ENCODE assay signal across 11 cellular contexts in the genomic region with DNA sequence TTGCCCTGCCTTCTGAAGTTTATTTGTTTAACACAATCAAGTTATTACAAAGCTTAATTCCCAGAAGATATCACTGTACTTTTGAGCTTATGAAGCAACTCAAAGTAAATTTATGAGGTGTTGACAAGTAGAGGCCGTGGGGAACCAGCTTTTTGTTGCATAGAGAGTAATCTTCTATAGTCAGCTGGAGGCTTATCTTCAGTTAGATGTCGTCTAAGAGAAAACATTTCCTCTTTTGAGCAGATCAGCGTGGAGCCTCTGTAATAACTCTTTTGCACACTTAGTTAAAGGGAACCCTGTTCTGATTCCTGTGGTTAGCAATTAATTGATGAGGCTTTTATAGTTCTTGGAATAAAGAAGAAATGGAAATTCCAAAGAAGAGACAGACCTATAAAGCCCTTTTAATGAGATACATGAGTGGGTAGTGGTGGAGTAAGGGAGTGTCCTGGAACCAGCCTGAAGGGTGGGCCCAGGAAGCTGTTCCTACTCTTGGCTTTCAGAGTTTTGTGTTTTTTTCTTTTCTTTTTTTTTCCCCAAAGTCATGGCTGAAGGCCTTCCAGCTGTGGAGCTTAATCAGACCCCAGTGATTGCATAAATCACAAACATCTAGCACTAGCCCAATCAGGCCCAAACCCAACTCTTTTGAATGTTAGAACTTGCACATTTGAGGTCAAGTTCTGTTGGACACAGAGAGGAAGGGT. TPM values are rescaled to one million over a fixed set of nuclear protein-coding genes. Genes with fewer than 3 reads are reported as not detected.
DNase-seq lines count a peak whose midpoint lies in the region; TF ChIP-seq lines count a peak whose summit lies in the region.
"Had no signal": no experiment of that assay in that cellular context is flagged by ENCODE, and none has a peak within 500 bp of the region (broad histone marks: within the 10 kb centered on the region; RNA-seq: fewer than 3 reads in every experiment).

No MANE protein-coding gene starts in this region.

- H3K36me3 ChIP-seq in sigmoid colon (no peaks in the 10 kb centered on the region), mesendoderm (ENCODE audit: control insufficient read depth, insufficient read depth, low read length) (no peaks in the 10 kb centered on the region)
- H3K36me3 ChIP-seq: neural progenitor cell had no signal

- H3K18ac ChIP-seq in mesendoderm (ENCODE audit: low read length) = no peak overlapping the region

- no peak overlapping the region for H3K56ac ChIP-seq in mesendoderm (ENCODE audit: low read length)

- H2BK5ac ChIP-seq in mesendoderm (ENCODE audit: low read length) = no peak overlapping the region

- no peak overlapping the region for H2BK120ac ChIP-seq in mesendoderm (ENCODE audit: low read depth, low read length)

- no peaks in the 10 kb centered on the region for H3K79me2 ChIP-seq in mesendoderm (ENCODE audit: control insufficient read depth, insufficient read depth, low read length)

- H3K27ac ChIP-seq in sigmoid colon = peak overlapping the region; percentile 27 to 70 (median 36)
- H3K27ac ChIP-seq in caudate nucleus (ENCODE audit: low read depth, low read length) = no peak overlapping the region
- no peak overlapping the region for H3K27ac ChIP-seq in mesendoderm (ENCODE audit: low read depth, low read length)
- H3K27ac ChIP-seq: neural progenitor cell had no signal

- TF ChIP-seq EP300 in sigmoid colon (IDR thresholded peaks at IDR 0.05) = no peak

- no peaks in the 10 kb centered on the region for H3K9me3 ChIP-seq in sigmoid colon

- no peak for TF ChIP-seq POLR2A in sigmoid colon (IDR thresholded peaks at IDR 0.05)

- H2BK15ac ChIP-seq in mesendoderm (replicated peaks; ENCODE audit: low read depth) = no peak overlapping the region

- no peak overlapping the region for H2AK5ac ChIP-seq in mesendoderm (ENCODE audit: low read length)

- DNase-seq in D341Med (ENCODE audit: low spot score) (peak; percentile 24), OCI-M2 (lab: John Stamatoyannopoulos, UW; ENCODE audit: unreplicated experiment) (peak; percentile 64), fibroblast of the aortic adventitia (ENCODE audit: low read depth) (peak; percentile 97), sigmoid colon (peak; percentile 56), caudate nucleus (lab: John Stamatoyannopoulos, UW) (no peak), mesendoderm (no peak), SIG-M5 treated with dmso at 0.1 percent for 504 hours (lab: John Stamatoyannopoulos, UW; ENCODE audit: unreplicated experiment) (no peak)
- no peak for DNase-seq in central memory CD4-positive, alpha-beta T cell
- DNase-seq: effector CD4-positive, alpha-beta T cell; stimulated activated naive CD4-positive, alpha-beta T cell had no signal

- H3K9ac ChIP-seq in mesendoderm (ENCODE audit: low read length) = no peak overlapping the region
- H3K9ac ChIP-seq: neural progenitor cell had no signal

- no peak overlapping the region for H3K23ac ChIP-seq in mesendoderm (ENCODE audit: low read length)

- H3K4me1 ChIP-seq in sigmoid colon (peaks cover 0 to 25% (median 16%) of the 10 kb centered on the region in 4 donors), mesendoderm (ENCODE audit: control insufficient read depth, low read depth, low read length) (peaks cover 7% of the 10 kb centered on the region)

- no peak for TF ChIP-seq CTCF in fibroblast of the aortic adventitia (IDR thresholded peaks at IDR 0.05; ENCODE audit: insufficient read depth, low read length)
- no peak for TF ChIP-seq CTCF in sigmoid colon (IDR thresholded peaks at IDR 0.05)

- no peak overlapping the region for H3K4ac ChIP-seq in mesendoderm (ENCODE audit: low read depth, low read length)

- no peak overlapping the region for H3K4me2 ChIP-seq in mesendoderm (ENCODE audit: low read length)
- H3K4me2 ChIP-seq: neural progenitor cell had no signal

- H3K4me3 ChIP-seq in fibroblast of the aortic adventitia (ENCODE audit: low read depth, low read length) (no peak overlapping the region), sigmoid colon (no peak overlapping the region), mesendoderm (ENCODE audit: low read length) (no peak overlapping the region)
- H3K4me3 ChIP-seq: neural progenitor cell had no signal

- intact Hi-C loops in sigmoid colon (cut with DNase I) = no loop called here

- no peaks in the 10 kb centered on the region for H3K27me3 ChIP-seq in sigmoid colon
- H3K27me3 ChIP-seq in mesendoderm (ENCODE audit: insufficient read depth, low read length, poor library complexity) = no peaks in the 10 kb centered on the region
- H3K27me3 ChIP-seq: neural progenitor cell had no signal

- no peak overlapping the region for H4K5ac ChIP-seq in mesendoderm (ENCODE audit: low read length)

- no peak overlapping the region for H4K8ac ChIP-seq in mesendoderm (ENCODE audit: low read depth, low read length)

- 17 to 30% methylated on average over 3 of the region's 3 CpGs for WGBS in sigmoid colon, 2 donors
- WGBS in mesendoderm (ENCODE audit: extremely low coverage, insufficient coverage, low lambda C conversion rate) = no CpG with 5 or more reads among the region's 3 CpGs

- H3K79me1 ChIP-seq in mesendoderm (ENCODE audit: low read length) = no peaks in the 10 kb centered on the region

RNA-seq across cellular contexts. Expression of a gene that starts 28.9 kb away (rescaled TPM):
- total RNA-seq in fibroblast of the aortic adventitia (ENCODE audit: low replicate concordance) (1.6 and 3.3 TPM in 2 replicates), sigmoid colon (10 to 100 TPM in 3 of 4 donors, 1 to 10 TPM in 1; 9.2 to 28.5 (median 14.1) TPM)
- 10 to 100 TPM in 1 of 3 donors, 1 to 10 TPM in 2; 7.2 to 20.8 (median 9.0) TPM for polyA plus RNA-seq in sigmoid colon
- 1.6 TPM for polyA plus RNA-seq in mesendoderm (2013, experiment 1 of 2)
- 2.0 TPM for polyA plus RNA-seq in mesendoderm (2013, experiment 2 of 2)

Comparison
In these comparisons a context has a peak if more than half of its experiments do, and no peak if none do; other contexts are left out.
1. DNase-seq: peak in D341Med (single experiment), OCI-M2 (single experiment), fibroblast of the aortic adventitia (single experiment) and sigmoid colon (single experiment); none in central memory CD4-positive, alpha-beta T cell (single experiment), caudate nucleus (0 of 61), mesendoderm (single experiment) and SIG-M5 treated with dmso at 0.1 percent for 504 hours (single experiment).
2. H3K27ac ChIP-seq: peak in sigmoid colon (4 of 4); none in caudate nucleus (single experiment) and mesendoderm (single experiment).